Comparison of ENCODE assay signal across 1 cellular context in genomic region chrX:120753413-120754251, GRCh38.
TF ChIP-seq lines count a peak whose summit lies in the region.

No MANE protein-coding gene starts in this region.

TF ChIP-seq in HepG2, 621 proteins besides CTCF, POLR2A, EP300 and RAD21:
- TF ChIP-seq ZFP37 (CRISPR knock-in tag; IDR thresholded peaks at IDR 0.05; ENCODE audit: borderline replicate concordance) (no peak), ZNF724P (CRISPR knock-in tag; IDR thresholded peaks at IDR 0.05; ENCODE audit: borderline replicate concordance) (no peak)
